ENCODE assay signal across 14 cellular contexts in the genomic region with DNA sequence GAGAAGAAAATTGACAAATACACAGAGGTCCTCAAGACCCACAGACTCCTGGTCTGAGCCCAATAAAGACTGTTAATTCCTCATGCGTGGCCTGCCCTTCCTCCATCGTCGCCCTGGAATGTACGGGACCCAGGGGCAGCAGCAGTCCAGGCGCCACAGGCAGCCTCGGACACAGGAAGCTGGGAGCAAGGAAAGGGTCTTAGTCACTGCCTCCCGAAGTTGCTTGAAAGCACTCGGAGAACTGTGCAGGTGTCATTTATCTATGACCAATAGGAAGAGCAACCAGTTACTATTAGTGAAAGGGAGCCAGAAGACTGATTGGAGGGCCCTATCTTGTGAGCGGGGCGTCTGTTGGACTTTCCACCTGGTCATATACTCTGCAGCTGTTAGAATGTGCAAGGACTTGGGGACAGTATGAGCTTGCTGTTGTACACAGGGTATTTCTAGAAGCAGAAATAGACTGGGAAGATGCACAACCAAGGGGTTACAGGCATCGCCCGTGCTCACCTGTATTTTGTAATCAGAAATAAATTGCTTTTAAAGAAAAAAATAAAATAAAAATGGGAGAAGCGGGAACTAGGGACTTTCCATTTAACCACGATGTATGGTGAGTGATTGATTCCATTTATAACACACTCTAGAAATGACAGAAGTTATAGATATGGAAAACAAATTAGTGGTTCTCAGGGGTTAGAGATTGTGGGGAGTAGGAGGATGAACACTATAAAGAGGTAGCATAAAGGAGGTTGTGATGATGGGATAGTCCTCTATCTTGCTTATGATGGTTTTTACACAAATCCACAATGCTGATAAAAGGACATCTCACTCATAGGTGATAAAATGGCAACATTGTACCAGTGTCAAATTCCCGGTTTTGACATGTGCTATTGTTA.
"Had no signal": no experiment of that assay in that cellular context is flagged by ENCODE, and none has a peak within 500 bp of the region (broad histone marks: within the 10 kb centered on the region; RNA-seq: fewer than 3 reads in every experiment).

No MANE protein-coding gene starts in this region.

- H3K4me1 Mint-ChIP-seq: activated CD4-positive, alpha-beta T cell treated with anti-CD3 and anti-CD28 coated beads, Interleukin-2, amount 10 ng/mL, durations not matched to agents 7 days and 5 days; mesothelial cell of epicardium had no signal

- H3K27me3 Mint-ChIP-seq: activated CD8-positive, alpha-beta memory T cell treated with anti-CD3 and anti-CD28 coated beads, Interleukin-2, amount 10 ng/mL, durations not matched to agents 7 days and 5 days; progenitor cell of endocrine pancreas had no signal

- ATAC-seq: activated CD8-positive, alpha-beta memory T cell treated with anti-CD3 and anti-CD28 coated beads, Interleukin-2, amount 10 ng/mL, durations not matched to agents 7 days and 5 days; body of pancreas; WTC11 had no signal

- H3K36me3 ChIP-seq: right atrium auricular region had no signal

- H3K36me3 Mint-ChIP-seq: activated CD8-positive, alpha-beta memory T cell treated with anti-CD3 and anti-CD28 coated beads, Interleukin-2, amount 10 ng/mL, durations not matched to agents 7 days and 5 days; mesothelial cell of epicardium had no signal

- H3K27me3 ChIP-seq: body of pancreas, right atrium auricular region had no signal

- H3K27ac Mint-ChIP-seq: activated CD4-positive, alpha-beta T cell treated with anti-CD3 and anti-CD28 coated beads, Interleukin-2, amount 10 ng/mL, durations not matched to agents 7 days and 5 days; activated CD8-positive, alpha-beta memory T cell treated with anti-CD3 and anti-CD28 coated beads, Interleukin-2, amount 10 ng/mL, durations not matched to agents 7 days and 5 days; mesothelial cell of epicardium; progenitor cell of endocrine pancreas; WTC11 had no signal

- H3K4me3 ChIP-seq: body of pancreas, lung, right atrium auricular region had no signal

- H3K9me3 ChIP-seq: body of pancreas, right atrium auricular region had no signal

- H3K27ac ChIP-seq: body of pancreas, right atrium auricular region had no signal

- DNase-seq: activated CD4-positive, alpha-beta T cell treated with anti-CD3 and anti-CD28 coated beads, Interleukin-2, amount 10 ng/mL, durations not matched to agents 7 days and 5 days; activated CD8-positive, alpha-beta memory T cell treated with anti-CD3 and anti-CD28 coated beads, Interleukin-2, amount 10 ng/mL, durations not matched to agents 7 days and 5 days; activated naive CD4-positive, alpha-beta T cell treated with Interleukin-2 at 50 U/mL for 16 hours; amygdala; body of pancreas; caudate nucleus; stimulated activated CD4-positive, alpha-beta T cell treated with anti-CD3 and anti-CD28 coated beads, Interleukin-4, amount 100 ng/mL, for 4 hours; stimulated activated CD8-positive, alpha-beta memory T cell treated with anti-CD3 and anti-CD28 coated beads, Interleukin-4, amount 100 ng/mL, for 48 hours; T-helper 2 cell had no signal

- H3K4me3 Mint-ChIP-seq: activated CD4-positive, alpha-beta T cell treated with anti-CD3 and anti-CD28 coated beads, Interleukin-2, amount 10 ng/mL, durations not matched to agents 7 days and 5 days; activated CD8-positive, alpha-beta memory T cell treated with anti-CD3 and anti-CD28 coated beads, Interleukin-2, amount 10 ng/mL, durations not matched to agents 7 days and 5 days; mesothelial cell of epicardium; WTC11 had no signal

- H3K9me3 Mint-ChIP-seq: activated CD4-positive, alpha-beta T cell treated with anti-CD3 and anti-CD28 coated beads, Interleukin-2, amount 10 ng/mL, durations not matched to agents 7 days and 5 days; mesothelial cell of epicardium had no signal

- H3K4me1 ChIP-seq: right atrium auricular region had no signal
